In the genomic region with DNA sequence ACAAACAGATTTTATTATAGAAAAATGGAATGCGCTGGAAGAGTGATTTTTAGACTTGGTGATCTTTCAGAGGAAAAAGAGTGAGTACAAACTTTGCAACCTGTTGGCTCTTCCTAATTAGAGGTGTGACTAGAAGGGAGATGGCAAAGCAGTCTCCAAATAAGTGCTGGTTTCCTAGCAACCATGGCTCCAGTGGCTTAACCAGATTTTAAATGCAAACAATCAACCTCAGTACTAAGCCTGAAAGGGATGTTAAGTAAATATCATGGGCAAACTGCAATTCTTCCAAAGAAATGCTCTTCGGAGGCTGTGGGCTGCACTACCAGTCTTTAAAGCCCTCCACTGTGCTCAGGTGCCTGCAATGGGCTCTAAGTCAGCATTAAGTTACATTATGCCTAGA, we compare ENCODE assay signal across 19 cellular contexts.
DNase-seq lines count a peak whose midpoint lies in the region; ATAC-seq and FAIRE-seq lines count a peak whose summit lies in the region.
"Had no signal": no experiment of that assay in that cellular context is flagged by ENCODE, and none has a peak within 500 bp of the region (broad histone marks: within the 10 kb centered on the region; RNA-seq: fewer than 3 reads in every experiment).

No MANE protein-coding gene starts in this region.

- no peaks in the 10 kb centered on the region for H3K4me1 Mint-ChIP-seq in activated CD8-positive, alpha-beta T cell treated with anti-CD3 and anti-CD28 coated beads, Interleukin-2, amount 10 ng/mL, durations not matched to agents 7 days and 5 days (ENCODE audit: low read depth)
- H3K4me1 Mint-ChIP-seq: activated CD4-positive, alpha-beta T cell treated with anti-CD3 and anti-CD28 coated beads, Interleukin-2, amount 10 ng/mL, durations not matched to agents 24 days and 14 days had no signal

- CTCF ChIA-PET in activated CD8-positive, alpha-beta T cell treated with anti-CD3 and anti-CD28 coated beads, Interleukin-2, amount 10 ng/mL, durations not matched to agents 7 days and 5 days (lab: Charles Lee) = no interaction called here

- no peak overlapping the region for H3K27ac Mint-ChIP-seq in activated CD8-positive, alpha-beta T cell treated with anti-CD3 and anti-CD28 coated beads, Interleukin-2, amount 10 ng/mL, durations not matched to agents 7 days and 5 days
- H3K27ac Mint-ChIP-seq: activated CD4-positive, alpha-beta T cell treated with anti-CD3 and anti-CD28 coated beads, Interleukin-2, amount 10 ng/mL, durations not matched to agents 24 days and 14 days had no signal

- H3K4me3 Mint-ChIP-seq in activated CD8-positive, alpha-beta T cell treated with anti-CD3 and anti-CD28 coated beads, Interleukin-2, amount 10 ng/mL, durations not matched to agents 7 days and 5 days = no peak overlapping the region
- H3K4me3 Mint-ChIP-seq: activated CD4-positive, alpha-beta T cell treated with anti-CD3 and anti-CD28 coated beads, Interleukin-2, amount 10 ng/mL, durations not matched to agents 24 days and 14 days had no signal

- peak; percentile 74 for DNase-seq in DMS153 treated with DMSO at 0.1 percent for 48 hours (lab: John Stamatoyannopoulos, UW; ENCODE audit: unreplicated experiment)
- peak; percentile 94 for DNase-seq in NCI-H1417 treated with DMSO at 0.1 percent for 48 hours (lab: John Stamatoyannopoulos, UW)
- DNase-seq in NCI-H748 (lab: John Stamatoyannopoulos, UW; ENCODE audit: unreplicated experiment) = peak; percentile 96
- DNase-seq in activated CD8-positive, alpha-beta T cell treated with anti-CD3 and anti-CD28 coated beads, Interleukin-2, amount 10 ng/mL, durations not matched to agents 7 days and 5 days = no peak
- DNase-seq: activated CD4-positive, alpha-beta T cell treated with anti-CD3 and anti-CD28 coated beads, Interleukin-2, amount 10 ng/mL, durations not matched to agents 24 days and 14 days; activated naive CD4-positive, alpha-beta T cell treated with anti-CD3 and anti-CD28 coated beads, Interleukin-2, amount 50 U/mL, for 16 hours; GF-D8; heart right ventricle; kidney; NCI-H226; nucleus accumbens; SK-N-SH; stimulated activated CD4-positive, alpha-beta T cell treated with anti-CD3 and anti-CD28 coated beads, Interleukin-2, amount 100 ng/mL, for 24 hours; substantia nigra had no signal

- H3K27me3 Mint-ChIP-seq in activated CD8-positive, alpha-beta T cell treated with anti-CD3 and anti-CD28 coated beads, Interleukin-2, amount 10 ng/mL, durations not matched to agents 7 days and 5 days (ENCODE audit: low read depth) = no peaks in the 10 kb centered on the region
- H3K27me3 Mint-ChIP-seq: activated CD4-positive, alpha-beta T cell treated with anti-CD3 and anti-CD28 coated beads, Interleukin-2, amount 10 ng/mL, durations not matched to agents 24 days and 14 days had no signal

- POLR2A ChIA-PET in activated CD8-positive, alpha-beta T cell treated with anti-CD3 and anti-CD28 coated beads, Interleukin-2, amount 10 ng/mL, durations not matched to agents 7 days and 5 days (lab: Charles Lee) = no interaction called here

- no peaks in the 10 kb centered on the region for H3K9me3 Mint-ChIP-seq in activated CD8-positive, alpha-beta T cell treated with anti-CD3 and anti-CD28 coated beads, Interleukin-2, amount 10 ng/mL, durations not matched to agents 7 days and 5 days (ENCODE audit: insufficient read depth)
- H3K9me3 Mint-ChIP-seq: activated CD4-positive, alpha-beta T cell treated with anti-CD3 and anti-CD28 coated beads, Interleukin-2, amount 10 ng/mL, durations not matched to agents 24 days and 14 days had no signal

- H3K36me3 Mint-ChIP-seq in activated CD8-positive, alpha-beta T cell treated with anti-CD3 and anti-CD28 coated beads, Interleukin-2, amount 10 ng/mL, durations not matched to agents 7 days and 5 days (ENCODE audit: low read depth) = no peaks in the 10 kb centered on the region

- ATAC-seq in HG02852 (IDR thresholded peaks at IDR 0.05; ENCODE audit: unreplicated experiment) (no peak), HG03108 (IDR thresholded peaks at IDR 0.05; ENCODE audit: unreplicated experiment) (no peak), HG03025 (IDR thresholded peaks at IDR 0.05; ENCODE audit: low FRiP score, unreplicated experiment) (no peak)
- no peak for ATAC-seq in activated CD8-positive, alpha-beta T cell treated with anti-CD3 and anti-CD28 coated beads, Interleukin-2, amount 10 ng/mL, durations not matched to agents 7 days and 5 days
- ATAC-seq: heart right ventricle, sciatic nerve had no signal

- peak; percentile 89 for FAIRE-seq in islet of Langerhans (lab: Jason Lieb, UNC)
- FAIRE-seq: kidney had no signal
